In genomic region chr17:4313482-4314114, GRCh38 we compare ENCODE assay signal across 1 cellular context.
TF ChIP-seq lines count a peak whose summit lies in the region.

No MANE protein-coding gene starts in this region.

TF ChIP-seq in K562, 482 proteins besides CTCF, POLR2A, EP300 and RAD21:
- TF ChIP-seq ZNF75A (CRISPR knock-in tag; IDR thresholded peaks at IDR 0.05) (no peak), DLX4 (CRISPR knock-in tag; IDR thresholded peaks at IDR 0.05) (no peak), RFX7 (CRISPR knock-in tag; IDR thresholded peaks at IDR 0.05) (no peak), ZC3H8 (IDR thresholded peaks at IDR 0.05) (no peak), GTF3C2 (IDR thresholded peaks at IDR 0.05; ENCODE audit: borderline replicate concordance, extremely low read depth, insufficient read length) (no peak), YY1 (IDR thresholded peaks at IDR 0.05; ENCODE audit: borderline replicate concordance in 1 of 3, control insufficient read depth in 1 of 3, extremely low read depth in 1 of 3, insufficient read depth in 3 of 3, insufficient read length in 1 of 3, insufficient replicate concordance in 2 of 3, low read depth in 1 of 3, low read length in 2 of 3) (no peak), ZNF780A (CRISPR knock-in tag; IDR thresholded peaks at IDR 0.05) (no peak), ZNF239 (CRISPR knock-in tag; IDR thresholded peaks at IDR 0.05) (no peak), FOXP1 (CRISPR knock-in tag; IDR thresholded peaks at IDR 0.05) (no peak), HNRNPH1 (optimal IDR thresholded peaks at IDR 0.05; ENCODE audit: low read depth, low read length) (no peak), DPF2 (IDR thresholded peaks at IDR 0.05) (no peak), GATA2 (CRISPR knock-in tag; IDR thresholded peaks at IDR 0.05) (no peak), STAT5A (IDR thresholded peaks at IDR 0.05; ENCODE audit: borderline replicate concordance, low read length) (no peak), ZNF217 (CRISPR knock-in tag; IDR thresholded peaks at IDR 0.05) (no peak), ASH1L (IDR thresholded peaks at IDR 0.05; ENCODE audit: borderline replicate concordance, low read depth, partially characterized antibody) (no peak)
